2 cellular contexts compared by ENCODE assay signal in genomic region chr9:4327504-4328191, GRCh38.
TF ChIP-seq lines count a peak whose summit lies in the region.

No MANE protein-coding gene starts in this region.

TF ChIP-seq in Ishikawa, 13 proteins besides CTCF, POLR2A, EP300 and RAD21 (continued from another document):
- TF ChIP-seq REST (IDR thresholded peaks at IDR 0.05; ENCODE audit: low read depth), result no peak; the same call in 1 of the 2 replicates
- no peak for TF ChIP-seq TAF1 (IDR thresholded peaks at IDR 0.05; ENCODE audit: low read depth)
- no peak for TF ChIP-seq TEAD4 (IDR thresholded peaks at IDR 0.05)
- no peak for TF ChIP-seq ZBTB7A (IDR thresholded peaks at IDR 0.05; ENCODE audit: low read depth)
- TF ChIP-seq CEBPB (IDR thresholded peaks at IDR 0.05), result no peak
- TF ChIP-seq NFIC (IDR thresholded peaks at IDR 0.05), result no peak

TF ChIP-seq in HepG2, 621 proteins besides CTCF, POLR2A, EP300 and RAD21 (continued from another document):
- TF ChIP-seq THAP9 (CRISPR knock-in tag; IDR thresholded peaks at IDR 0.05; ENCODE audit: borderline replicate concordance) (no peak), STAG1 (CRISPR knock-in tag; IDR thresholded peaks at IDR 0.05) (no peak), PLSCR1 (CRISPR knock-in tag; IDR thresholded peaks at IDR 0.05; ENCODE audit: borderline replicate concordance) (no peak), SNAI1 (CRISPR knock-in tag; IDR thresholded peaks at IDR 0.05; ENCODE audit: borderline replicate concordance) (no peak), IRX3 (CRISPR knock-in tag; IDR thresholded peaks at IDR 0.05; ENCODE audit: borderline replicate concordance, low read depth) (no peak), ZSCAN5A (CRISPR knock-in tag; IDR thresholded peaks at IDR 0.05; ENCODE audit: borderline replicate concordance) (no peak), ZFP62 (CRISPR knock-in tag; IDR thresholded peaks at IDR 0.05) (no peak), ZNF564 (CRISPR knock-in tag; IDR thresholded peaks at IDR 0.05) (no peak), LRRFIP1 (CRISPR knock-in tag; conservative IDR thresholded peaks at IDR 0.05) (no peak), HINFP (CRISPR knock-in tag; IDR thresholded peaks at IDR 0.05; ENCODE audit: low read depth) (no peak), CC2D1A (CRISPR knock-in tag; IDR thresholded peaks at IDR 0.05) (no peak), ZC3H4 (CRISPR knock-in tag; IDR thresholded peaks at IDR 0.05; ENCODE audit: borderline replicate concordance) (no peak)
TF ChIP-seq in HepG2: peak in this region for 0.
